In genomic region chr17:13158511-13159240, GRCh38 we compare ENCODE assay signal across 14 cellular contexts.
DNase-seq lines count a peak whose midpoint lies in the region; ATAC-seq and TF ChIP-seq lines count a peak whose summit lies in the region.
"Had no signal": no experiment of that assay in that cellular context is flagged by ENCODE, and none has a peak within 500 bp of the region (broad histone marks: within the 10 kb centered on the region; RNA-seq: fewer than 3 reads in every experiment).

No MANE protein-coding gene starts in this region.

- TF ChIP-seq RAD21 in IMR-90 (IDR thresholded peaks at IDR 0.05; ENCODE audit: low read length), result no peak

- H3K79me1 ChIP-seq in IMR-90 (ENCODE audit: low read depth in 1 of 2, low read length in 2 of 2), result no peaks in the 10 kb centered on the region

- no peak overlapping the region for H3K56ac ChIP-seq in IMR-90 (ENCODE audit: extremely low read depth, insufficient read depth, low read length)

- no peak for TF ChIP-seq CTCF in IMR-90 (conservative IDR thresholded peaks at IDR 0.05; ENCODE audit: low read depth, low read length)
- TF ChIP-seq CTCF in omental fat pad (IDR thresholded peaks at IDR 0.05), result no peak

- no peak overlapping the region for H2BK5ac ChIP-seq in IMR-90 (ENCODE audit: low read depth, low read length, poor library complexity, severe bottlenecking)

- H3K36me3 ChIP-seq in IMR-90 (ENCODE audit: control insufficient read depth, insufficient read depth, low read length), result no peaks in the 10 kb centered on the region
- H3K36me3 ChIP-seq: BLaER1 treated with 17β-estradiol and CSF1 and Interleukin-3, amounts not matched to agents 10 nM and 100 nM; HAP-1 had no signal

- H4K91ac ChIP-seq in IMR-90 (ENCODE audit: insufficient read depth, low read depth, low read length), result no peak overlapping the region

- no peak overlapping the region for H4K5ac ChIP-seq in IMR-90 (ENCODE audit: low read depth, low read length)

- H3K14ac ChIP-seq in IMR-90 (replicated peaks; ENCODE audit: low read depth, low read length), result no peak overlapping the region

- H2AK5ac ChIP-seq in IMR-90 (ENCODE audit: low read depth, low read length), result no peak overlapping the region

- no peak overlapping the region for H2BK15ac ChIP-seq in IMR-90 (ENCODE audit: low read depth, low read length)

- DNase-seq in AG20443 (ENCODE audit: low spot score), result peak; percentile 64
- DNase-seq in IMR-90, result peak; percentile 17
- peak; percentile 9 for DNase-seq in fibroblast of peridontal ligament (ENCODE audit: extremely low read depth)
- no peak for DNase-seq in omental fat pad (ENCODE audit: low spot score)
- DNase-seq in NCI-H526 (lab: John Stamatoyannopoulos, UW), result no peak
- DNase-seq in glomerular visceral epithelial cell (ENCODE audit: extremely low spot score), result no peak
- no peak for DNase-seq in SKM-1 treated with dmso at 0.1 percent for 144 hours (lab: John Stamatoyannopoulos, UW; ENCODE audit: unreplicated experiment)
- DNase-seq: Calu3; CD4-positive, CD25-positive, alpha-beta regulatory T cell; DMS 273 treated with DMSO at 0.1 percent for 48 hours; KBM-7 had no signal

- no peak for ATAC-seq in IMR-90 (ENCODE audit: low read depth)
- no peak for ATAC-seq in omental fat pad (ENCODE audit: low FRiP score)

- H3K18ac ChIP-seq in IMR-90 (ENCODE audit: low read depth, low read length), result no peak overlapping the region

- H2BK20ac ChIP-seq in IMR-90 (ENCODE audit: low read depth, low read length), result no peak overlapping the region

- H3K9me1 ChIP-seq in IMR-90 (ENCODE audit: insufficient read depth, low read length), result no peaks in the 10 kb centered on the region

- no peak overlapping the region for H2AK9ac ChIP-seq in IMR-90 (replicated peaks; ENCODE audit: low read depth, low read length, poor library complexity)

- no CpG with 5 or more reads among the region's 2 CpGs for WGBS in IMR-90 (ENCODE audit: extremely low coverage in 2 of 2, insufficient read length in 1 of 2), 2 experiments

- no peak overlapping the region for H2AFZ ChIP-seq in IMR-90 (replicated peaks; ENCODE audit: low read length, poor library complexity)

- no peak overlapping the region for H3K4me3 ChIP-seq in IMR-90 (ENCODE audit: insufficient read depth, low read depth, low read length)
- H3K4me3 ChIP-seq: BLaER1 treated with 17β-estradiol and CSF1 and Interleukin-3, amounts not matched to agents 10 nM and 100 nM; HAP-1 had no signal

- H3K4me1 ChIP-seq in IMR-90 (ENCODE audit: control insufficient read depth, insufficient read depth, low read length), result no peaks in the 10 kb centered on the region; the same call in 1 of the 2 replicates
- H3K4me1 ChIP-seq: HAP-1 had no signal

- no peaks in the 10 kb centered on the region for H4K20me1 ChIP-seq in IMR-90 (ENCODE audit: insufficient read depth, low read length)
- H4K20me1 ChIP-seq: BLaER1 treated with 17β-estradiol and CSF1 and Interleukin-3, amounts not matched to agents 10 nM and 100 nM had no signal

- intact Hi-C loops in IMR-90 (cut with micrococcal nuclease), result no loop called here

- no peak overlapping the region for H3K9ac ChIP-seq in IMR-90 (ENCODE audit: low read depth, low read length)
- H3K9ac ChIP-seq: BLaER1 treated with 17β-estradiol and CSF1 and Interleukin-3, amounts not matched to agents 10 nM and 100 nM had no signal

- no peak for TF ChIP-seq POLR2A in IMR-90 (IDR thresholded peaks at IDR 0.05; ENCODE audit: low read depth, low read length)

- CTCF ChIA-PET in IMR-90 (lab: Yijun Ruan, JAX), result no interaction called here

- no peak overlapping the region for H3K4ac ChIP-seq in IMR-90 (ENCODE audit: low read depth, low read length)

- H3K4me2 ChIP-seq in IMR-90 (ENCODE audit: low read depth, low read length), result no peak overlapping the region
- H3K4me2 ChIP-seq: BLaER1 treated with 17β-estradiol and CSF1 and Interleukin-3, amounts not matched to agents 10 nM and 100 nM had no signal

- in situ Hi-C loops in IMR-90 (cut with MboI; ENCODE audit: low sequenced_read_pairs), result no loop called here

- H3K27me3 ChIP-seq in IMR-90 (ENCODE audit: control insufficient read depth, insufficient read depth, low read length), result no peaks in the 10 kb centered on the region; the same call in 1 of the 2 replicates
- H3K27me3 ChIP-seq: BLaER1 treated with 17β-estradiol and CSF1 and Interleukin-3, amounts not matched to agents 10 nM and 100 nM had no signal

- no peak overlapping the region for H3K27ac ChIP-seq in IMR-90 (ENCODE audit: insufficient read depth, low read length)
- H3K27ac ChIP-seq: BLaER1 treated with 17β-estradiol and CSF1 and Interleukin-3, amounts not matched to agents 10 nM and 100 nM; HL-60 had no signal

- H2BK120ac ChIP-seq in IMR-90 (ENCODE audit: low read depth, low read length), result no peak overlapping the region

- no peak overlapping the region for H3K23ac ChIP-seq in IMR-90 (ENCODE audit: low read depth, low read length)

- dilution Hi-C loops in IMR-90 (cut with HindIII; ENCODE audit: low sequenced_read_pairs, unreplicated experiment), result no loop called here

- POLR2A ChIA-PET in IMR-90 (lab: Charles Lee; ENCODE audit: unreplicated experiment), result no interaction called here

- no peaks in the 10 kb centered on the region for H3K9me3 ChIP-seq in IMR-90 (ENCODE audit: control insufficient read depth, insufficient read depth, low read length)
- H3K9me3 ChIP-seq: BLaER1 treated with 17β-estradiol and CSF1 and Interleukin-3, amounts not matched to agents 10 nM and 100 nM; HAP-1 had no signal

- no TSS peak for BruUV-seq in IMR-90 (replicated peaks; lab: Mats Ljungman, UMichigan)

- no peak overlapping the region for H4K8ac ChIP-seq in IMR-90 (ENCODE audit: low read depth in 2 of 2, low read length in 2 of 2)

TF ChIP-seq in IMR-90, 13 proteins besides CTCF, POLR2A, EP300 and RAD21:
- TF ChIP-seq USF2 (IDR thresholded peaks at IDR 0.05; ENCODE audit: low read depth, low read length) (no peak), CEBPB (IDR thresholded peaks at IDR 0.05; ENCODE audit: low read depth, low read length) (no peak), BHLHE40 (IDR thresholded peaks at IDR 0.05; ENCODE audit: low read depth, low read length) (no peak), MAZ (IDR thresholded peaks at IDR 0.05; ENCODE audit: borderline replicate concordance, low read depth, low read length) (no peak), MXI1 (IDR thresholded peaks at IDR 0.05; ENCODE audit: borderline replicate concordance, low read depth, low read length) (no peak), SMC3 (IDR thresholded peaks at IDR 0.05; ENCODE audit: low read depth, low read length) (no peak), CHD1 (IDR thresholded peaks at IDR 0.05; ENCODE audit: low read depth, low read length) (no peak)

Comparison
In these comparisons a context has a peak if more than half of its experiments do, and no peak if none do; other contexts are left out.
1. DNase-seq: peak in AG20443 (single experiment), IMR-90 (single experiment) and fibroblast of peridontal ligament (single experiment); none in omental fat pad (single experiment), NCI-H526 (0 of 2), glomerular visceral epithelial cell (single experiment) and SKM-1 treated with dmso at 0.1 percent for 144 hours (single experiment).